In genomic region chr1:8670371-8670818, GRCh38 we compare ENCODE assay signal across 12 cellular contexts.
DNase-seq lines count a peak whose midpoint lies in the region; ATAC-seq and TF ChIP-seq lines count a peak whose summit lies in the region.
"Had no signal": no experiment of that assay in that cellular context is flagged by ENCODE, and none has a peak within 500 bp of the region (broad histone marks: within the 10 kb centered on the region; RNA-seq: fewer than 3 reads in every experiment).

No MANE protein-coding gene starts in this region.

- TF ChIP-seq CTCF in WTC11 (IDR thresholded peaks at IDR 0.05) = no peak
- no peak for TF ChIP-seq CTCF in gastrocnemius medialis (IDR thresholded peaks at IDR 0.05 in 4 of 5, conservative IDR thresholded peaks at IDR 0.05 in 1 of 5)
- no peak for TF ChIP-seq CTCF in PC-9 (conservative IDR thresholded peaks at IDR 0.05)

- no peaks in the 10 kb centered on the region for H3K9me2 ChIP-seq in PC-9 (ENCODE audit: insufficient read depth)

- H3K27me3 ChIP-seq in right cardiac atrium (ENCODE audit: control insufficient read depth, insufficient read depth) = no peaks in the 10 kb centered on the region
- H3K27me3 ChIP-seq in gastrocnemius medialis = no peaks in the 10 kb centered on the region
- H3K27me3 ChIP-seq in PC-9 (ENCODE audit: insufficient read depth, low read depth) = no peaks in the 10 kb centered on the region

- H3K4me3 ChIP-seq in right cardiac atrium (ENCODE audit: low read length) (no peak overlapping the region), gastrocnemius medialis (no peak overlapping the region), PC-9 (no peak overlapping the region)
- H3K4me3 ChIP-seq: skin epidermis had no signal

- H3K9me3 Mint-ChIP-seq in activated CD4-positive, alpha-beta memory T cell treated with anti-CD3 and anti-CD28 coated beads for 36 hours = no peaks in the 10 kb centered on the region
- H3K9me3 Mint-ChIP-seq in activated CD4-positive, alpha-beta memory T cell treated with anti-CD3 and anti-CD28 coated beads, Interleukin-2, amount 10 ng/mL, durations not matched to agents 7 days and 5 days = no peaks in the 10 kb centered on the region
- no peaks in the 10 kb centered on the region for H3K9me3 Mint-ChIP-seq in WTC11

- CTCF ChIA-PET in activated CD4-positive, alpha-beta memory T cell treated with anti-CD3 and anti-CD28 coated beads for 36 hours (lab: Charles Lee) = interaction anchor here (0.7 to 6.8 kb wide), 18 partner anchors 9 to 179 kb away, joined by 3 to 89 read pairs (median 6); no protein-coding TSS in a partner anchor
- CTCF ChIA-PET in activated CD4-positive, alpha-beta memory T cell treated with anti-CD3 and anti-CD28 coated beads, Interleukin-2, amount 10 ng/mL, durations not matched to agents 7 days and 5 days (lab: Charles Lee) = interaction anchor here (0.8 to 7.0 kb wide), 15 partner anchors 9 to 261 kb away, joined by 3 to 73 read pairs (median 4); no protein-coding TSS in a partner anchor
- CTCF ChIA-PET in WTC11 (lab: Charles Lee) (interaction anchor here (0.8 to 2.9 kb wide), 9 partner anchors 8 to 334 kb away, joined by 3 to 16 read pairs (median 4); no protein-coding TSS in a partner anchor), PC-9 (lab: Charles Lee) (no interaction called here)

- H3K27me3 Mint-ChIP-seq in activated CD4-positive, alpha-beta memory T cell treated with anti-CD3 and anti-CD28 coated beads for 36 hours = no peaks in the 10 kb centered on the region
- no peaks in the 10 kb centered on the region for H3K27me3 Mint-ChIP-seq in activated CD4-positive, alpha-beta memory T cell treated with anti-CD3 and anti-CD28 coated beads, Interleukin-2, amount 10 ng/mL, durations not matched to agents 7 days and 5 days
- no peaks in the 10 kb centered on the region for H3K27me3 Mint-ChIP-seq in WTC11 (ENCODE audit: low read depth)

- intact Hi-C loops in activated CD4-positive, alpha-beta memory T cell treated with anti-CD3 and anti-CD28 coated beads for 36 hours (cut with micrococcal nuclease) = loop anchor here (1.0 to 2.0 kb wide), 3 partner anchors 30 to 109 kb away; no protein-coding TSS in a partner anchor
- intact Hi-C loops in right cardiac atrium (cut with DNase I) = loop anchor here (2.0 to 10.0 kb wide), 3 partner anchors 106 to 110 kb away; no protein-coding TSS in a partner anchor
- intact Hi-C loops in gastrocnemius medialis (cut with DNase I; ENCODE audit: low total_unique reads) = loop anchor here (5.0 kb wide), 1 partner anchor 203 kb away; no protein-coding TSS in a partner anchor
- intact Hi-C loops in PC-9 (cut with micrococcal nuclease; ENCODE audit: unreplicated experiment) = no loop called here

- peaks cover 38% of the 10 kb centered on the region for H3K4me1 Mint-ChIP-seq in activated CD4-positive, alpha-beta memory T cell treated with anti-CD3 and anti-CD28 coated beads for 36 hours (ENCODE audit: low read depth)
- H3K4me1 Mint-ChIP-seq in activated CD4-positive, alpha-beta memory T cell treated with anti-CD3 and anti-CD28 coated beads, Interleukin-2, amount 10 ng/mL, durations not matched to agents 7 days and 5 days = peaks cover 39% of the 10 kb centered on the region
- peaks cover 54% of the 10 kb centered on the region for H3K4me1 Mint-ChIP-seq in WTC11

- ATAC-seq in WTC11 (no peak; the same call in 1 of the 2 replicates), right cardiac atrium (peak; percentile 33 to 45), gastrocnemius medialis (no peak), GM18870 (IDR thresholded peaks at IDR 0.05; ENCODE audit: unreplicated experiment) (no peak)
- ATAC-seq: PC-3 had no signal

- POLR2A ChIA-PET in activated CD4-positive, alpha-beta memory T cell treated with anti-CD3 and anti-CD28 coated beads for 36 hours (lab: Charles Lee) = interaction anchor here (1.2 to 1.4 kb wide), 2 partner anchors 31 to 145 kb away, joined by 4 to 5 read pairs; no protein-coding TSS in a partner anchor
- POLR2A ChIA-PET in activated CD4-positive, alpha-beta memory T cell treated with anti-CD3 and anti-CD28 coated beads, Interleukin-2, amount 10 ng/mL, durations not matched to agents 7 days and 5 days (lab: Charles Lee) = interaction anchor here (0.9 to 1.9 kb wide), 6 partner anchors 9 to 109 kb away, joined by 3 to 5 read pairs (median 4); no protein-coding TSS in a partner anchor
- POLR2A ChIA-PET in WTC11 (lab: Charles Lee) (no interaction called here), PC-9 (lab: Charles Lee; ENCODE audit: unreplicated experiment) (no interaction called here)

- peaks cover 86% of the 10 kb centered on the region for H3K79me2 ChIP-seq in PC-9 (ENCODE audit: low read depth)

- 55% methylated on average over 2 of the region's 2 CpGs for WGBS in right cardiac atrium

- H3F3A ChIP-seq in PC-9 (ENCODE audit: insufficient read depth, low read depth) = peaks cover 3% of the 10 kb centered on the region; the same call in 1 of the 2 replicates

- peaks cover 6% of the 10 kb centered on the region for H3K4me1 ChIP-seq in right cardiac atrium (ENCODE audit: control insufficient read depth, insufficient read depth, low read length)
- H3K4me1 ChIP-seq in gastrocnemius medialis = peaks cover 40 to 58% of the 10 kb centered on the region in 2 donors
- H3K4me1 ChIP-seq in PC-9 (replicated peaks; ENCODE audit: insufficient read depth) = peaks cover 16% of the 10 kb centered on the region

- H3K9me3 ChIP-seq in right cardiac atrium (ENCODE audit: control insufficient read depth, low read length) (no peaks in the 10 kb centered on the region), gastrocnemius medialis (no peaks in the 10 kb centered on the region), PC-9 (ENCODE audit: insufficient read depth, low read depth) (no peaks in the 10 kb centered on the region)

- no peak overlapping the region for H3K4me2 ChIP-seq in PC-9
- H3K4me2 ChIP-seq: KMS-11 had no signal

- H4K20me1 ChIP-seq in PC-9 (ENCODE audit: insufficient read depth) = peaks cover 34% of the 10 kb centered on the region

- no peak overlapping the region for H2AFZ ChIP-seq in PC-9

- BruUV-seq in PC-9 (replicated peaks; lab: Mats Ljungman, UMichigan) = no TSS peak

- in situ Hi-C loops in gastrocnemius medialis (cut with MboI; ENCODE audit: low sequenced_read_pairs in 4 of 4) = loop anchor here in 3 of 4 donors (5.0 to 25.0 kb wide), 2 partner anchors 108 kb away; no protein-coding TSS in a partner anchor

- no peaks in the 10 kb centered on the region for H3K36me3 Mint-ChIP-seq in activated CD4-positive, alpha-beta memory T cell treated with anti-CD3 and anti-CD28 coated beads for 36 hours
- no peaks in the 10 kb centered on the region for H3K36me3 Mint-ChIP-seq in activated CD4-positive, alpha-beta memory T cell treated with anti-CD3 and anti-CD28 coated beads, Interleukin-2, amount 10 ng/mL, durations not matched to agents 7 days and 5 days (ENCODE audit: low read depth)
- no peaks in the 10 kb centered on the region for H3K36me3 Mint-ChIP-seq in WTC11

- H3K36me3 ChIP-seq in gastrocnemius medialis (no peaks in the 10 kb centered on the region), PC-9 (ENCODE audit: low read depth) (no peaks in the 10 kb centered on the region)

- TF ChIP-seq POLR2A in gastrocnemius medialis (IDR thresholded peaks at IDR 0.05) = no peak

- DNase-seq in activated CD4-positive, alpha-beta memory T cell treated with anti-CD3 and anti-CD28 coated beads for 36 hours = no peak
- no peak for DNase-seq in activated CD4-positive, alpha-beta memory T cell treated with anti-CD3 and anti-CD28 coated beads, Interleukin-2, amount 10 ng/mL, durations not matched to agents 7 days and 5 days
- no peak for DNase-seq in WTC11 (ENCODE audit: low spot score)
- no peak for DNase-seq in right cardiac atrium
- no peak for DNase-seq in gastrocnemius medialis
- no peak for DNase-seq in SKM-1 (lab: John Stamatoyannopoulos, UW; ENCODE audit: unreplicated experiment)
- DNase-seq in PC-9 = no peak
- DNase-seq: DND-41, PC-3 had no signal

- H3K4me3 Mint-ChIP-seq in activated CD4-positive, alpha-beta memory T cell treated with anti-CD3 and anti-CD28 coated beads for 36 hours = no peak overlapping the region
- H3K4me3 Mint-ChIP-seq in activated CD4-positive, alpha-beta memory T cell treated with anti-CD3 and anti-CD28 coated beads, Interleukin-2, amount 10 ng/mL, durations not matched to agents 7 days and 5 days = no peak overlapping the region
- H3K4me3 Mint-ChIP-seq in WTC11 = no peak overlapping the region

- H3K27ac ChIP-seq in right cardiac atrium (ENCODE audit: low read length) (peak overlapping the region; percentile 70), gastrocnemius medialis (peak overlapping the region in 3 of 4 donors; percentile 4 to 62 (median 10)), PC-9 (no peak overlapping the region)
- H3K27ac ChIP-seq: KMS-11 had no signal

- H3K27ac Mint-ChIP-seq in activated CD4-positive, alpha-beta memory T cell treated with anti-CD3 and anti-CD28 coated beads for 36 hours = peak overlapping the region; percentile 18
- no peak overlapping the region for H3K27ac Mint-ChIP-seq in activated CD4-positive, alpha-beta memory T cell treated with anti-CD3 and anti-CD28 coated beads, Interleukin-2, amount 10 ng/mL, durations not matched to agents 7 days and 5 days
- H3K27ac Mint-ChIP-seq in WTC11 = peak overlapping the region; percentile 4

TF ChIP-seq in WTC11, 78 proteins besides CTCF, POLR2A, EP300 and RAD21 (continues in another document):
- TF ChIP-seq ZNF423 (CRISPR knock-in tag; IDR thresholded peaks at IDR 0.05) (no peak), NFYB (CRISPR knock-in tag; conservative IDR thresholded peaks at IDR 0.05; ENCODE audit: low read depth) (no peak), NR1H2 (CRISPR knock-in tag; IDR thresholded peaks at IDR 0.05) (no peak)
- TF ChIP-seq, protein P1, sequence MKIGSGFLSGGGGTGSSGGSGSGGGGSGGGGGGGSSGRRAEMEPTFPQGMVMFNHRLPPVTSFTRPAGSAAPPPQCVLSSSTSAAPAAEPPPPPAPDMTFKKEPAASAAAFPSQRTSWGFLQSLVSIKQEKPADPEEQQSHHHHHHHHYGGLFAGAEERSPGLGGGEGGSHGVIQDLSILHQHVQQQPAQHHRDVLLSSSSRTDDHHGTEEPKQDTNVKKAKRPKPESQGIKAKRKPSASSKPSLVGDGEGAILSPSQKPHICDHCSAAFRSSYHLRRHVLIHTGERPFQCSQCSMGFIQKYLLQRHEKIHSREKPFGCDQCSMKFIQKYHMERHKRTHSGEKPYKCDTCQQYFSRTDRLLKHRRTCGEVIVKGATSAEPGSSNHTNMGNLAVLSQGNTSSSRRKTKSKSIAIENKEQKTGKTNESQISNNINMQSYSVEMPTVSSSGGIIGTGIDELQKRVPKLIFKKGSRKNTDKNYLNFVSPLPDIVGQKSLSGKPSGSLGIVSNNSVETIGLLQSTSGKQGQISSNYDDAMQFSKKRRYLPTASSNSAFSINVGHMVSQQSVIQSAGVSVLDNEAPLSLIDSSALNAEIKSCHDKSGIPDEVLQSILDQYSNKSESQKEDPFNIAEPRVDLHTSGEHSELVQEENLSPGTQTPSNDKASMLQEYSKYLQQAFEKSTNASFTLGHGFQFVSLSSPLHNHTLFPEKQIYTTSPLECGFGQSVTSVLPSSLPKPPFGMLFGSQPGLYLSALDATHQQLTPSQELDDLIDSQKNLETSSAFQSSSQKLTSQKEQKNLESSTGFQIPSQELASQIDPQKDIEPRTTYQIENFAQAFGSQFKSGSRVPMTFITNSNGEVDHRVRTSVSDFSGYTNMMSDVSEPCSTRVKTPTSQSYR (CRISPR knock-in tag; IDR thresholded peaks at IDR 0.05) = no peak

Comparison
In these comparisons a context has a peak if more than half of its experiments do, and no peak if none do; other contexts are left out.
1. ATAC-seq: peak in right cardiac atrium (2 of 2); none in WTC11 (single experiment), gastrocnemius medialis (0 of 2) and GM18870 (single experiment).
2. POLR2A ChIA-PET loops: an anchor here in activated CD4-positive, alpha-beta memory T cell treated with anti-CD3 and anti-CD28 coated beads for 36 hours (1.2 to 1.4 kb wide) and activated CD4-positive, alpha-beta memory T cell treated with anti-CD3 and anti-CD28 coated beads, Interleukin-2, amount 10 ng/mL, durations not matched to agents 7 days and 5 days (0.9 to 1.9 kb wide); none called in WTC11 and PC-9.